In the genomic region with DNA sequence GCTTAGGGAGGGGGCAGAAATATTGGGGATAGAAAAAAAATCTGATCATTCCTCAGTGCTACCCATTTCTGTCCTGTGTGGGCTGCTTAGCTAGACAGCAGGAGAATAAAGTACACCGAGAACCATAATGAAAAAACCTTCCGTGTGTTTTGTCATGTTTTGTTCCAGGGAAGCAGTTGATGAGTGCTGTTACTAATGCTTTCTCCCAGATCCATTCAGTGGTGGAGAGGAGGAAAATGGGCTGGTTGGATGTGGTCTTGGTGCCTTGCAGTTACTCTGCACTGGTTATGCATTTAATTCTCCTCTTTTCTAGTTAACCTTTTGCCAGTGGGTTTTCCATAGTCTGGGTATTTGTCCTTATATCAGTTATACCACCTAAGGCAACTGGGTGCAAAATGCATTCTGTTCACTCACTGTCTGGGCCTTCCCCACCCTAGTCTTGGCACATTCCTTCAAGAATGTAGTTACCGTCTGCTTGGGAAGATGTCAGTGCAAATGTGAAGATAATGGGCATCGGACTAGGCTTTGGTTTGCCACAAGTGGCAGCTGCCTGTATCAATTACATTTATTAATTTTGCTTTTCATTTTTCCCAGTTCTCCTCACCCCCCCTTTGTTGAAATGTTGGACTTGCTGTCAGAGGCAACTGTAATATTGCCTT, we compare ENCODE assay signal across 22 cellular contexts. TPM values are rescaled to one million over a fixed set of nuclear protein-coding genes. Genes with fewer than 3 reads are reported as not detected.
A peak's percentile ranks its signal among the peaks of the same experiment; 100 is the strongest.
DNase-seq lines count a peak whose midpoint lies in the region; FAIRE-seq and TF ChIP-seq lines count a peak whose summit lies in the region.
"Had no signal": no experiment of that assay in that cellular context is flagged by ENCODE, and none has a peak within 500 bp of the region (broad histone marks: within the 10 kb centered on the region; RNA-seq: fewer than 3 reads in every experiment).

No MANE protein-coding gene starts in this region.

- no peaks in the 10 kb centered on the region for H3K79me2 ChIP-seq in smooth muscle cell (ENCODE audit: low read depth)

- H3K9ac ChIP-seq in endodermal cell (ENCODE audit: extremely low read depth, low read length, poor library complexity, severe bottlenecking) (no peak overlapping the region), smooth muscle cell (ENCODE audit: low read depth) (no peak overlapping the region)

- WGBS in endodermal cell (ENCODE audit: insufficient coverage in 1 of 2, insufficient read length in 1 of 2), 2 experiments: 92 to 96% methylated on average over 3 to 4 of the region's 4 CpGs
- 92% methylated on average over 4 of the region's 4 CpGs for WGBS in smooth muscle cell (ENCODE audit: low lambda C conversion rate)
- WGBS in suprapubic skin: 85% methylated on average over 4 of the region's 4 CpGs

- H3K27ac Mint-ChIP-seq in HFFc6: peak overlapping the region; percentile 51
- no peak overlapping the region for H3K27ac Mint-ChIP-seq in endodermal cell

- no peak for TF ChIP-seq POLR2A in suprapubic skin (IDR thresholded peaks at IDR 0.05)

- H3K4me1 ChIP-seq in endodermal cell (ENCODE audit: control insufficient read depth, insufficient read depth, low read length) (no peaks in the 10 kb centered on the region), smooth muscle cell (ENCODE audit: low read depth) (peaks cover 15% of the 10 kb centered on the region), suprapubic skin (peaks cover 3% of the 10 kb centered on the region)

- no peak overlapping the region for H3K4me3 Mint-ChIP-seq in HFFc6
- no peak overlapping the region for H3K4me3 Mint-ChIP-seq in endodermal cell

- H3K36me3 Mint-ChIP-seq in HFFc6 (ENCODE audit: low read depth) (peaks cover 62% of the 10 kb centered on the region), endodermal cell (ENCODE audit: low read depth) (peaks cover 48% of the 10 kb centered on the region)

- FAIRE-seq in D721Med (lab: Jason Lieb, UNC): no peak

- H3K27ac ChIP-seq in endodermal cell (ENCODE audit: low read depth, low read length) (no peak overlapping the region), smooth muscle cell (ENCODE audit: low read depth) (peak overlapping the region; percentile 74), suprapubic skin (no peak overlapping the region)
- H3K27ac ChIP-seq: body of pancreas, esophagus muscularis mucosa, lower lobe of right lung, upper lobe of left lung had no signal

- H4K20me1 ChIP-seq in smooth muscle cell (ENCODE audit: low read depth): peaks cover 56% of the 10 kb centered on the region

- TF ChIP-seq CTCF in HFFc6 (IDR thresholded peaks at IDR 0.05): no peak
- TF ChIP-seq CTCF in endodermal cell (conservative IDR thresholded peaks at IDR 0.05): no peak
- no peak for TF ChIP-seq CTCF in smooth muscle cell (IDR thresholded peaks at IDR 0.05; ENCODE audit: borderline replicate concordance, insufficient read depth, poor library complexity, severe bottlenecking)
- TF ChIP-seq CTCF in D721Med (IDR thresholded peaks at IDR 0.05; ENCODE audit: insufficient read depth, missing control alignments): no peak
- TF ChIP-seq CTCF in suprapubic skin (IDR thresholded peaks at IDR 0.05): no peak

- no peaks in the 10 kb centered on the region for H3K27me3 ChIP-seq in endodermal cell (ENCODE audit: control insufficient read depth, insufficient read depth, low read length, poor library complexity, severe bottlenecking)
- H3K27me3 ChIP-seq in smooth muscle cell (ENCODE audit: low read depth): no peaks in the 10 kb centered on the region
- no peaks in the 10 kb centered on the region for H3K27me3 ChIP-seq in suprapubic skin
- H3K27me3 ChIP-seq: body of pancreas, esophagus muscularis mucosa, upper lobe of left lung had no signal

- no peak overlapping the region for H3K4me3 ChIP-seq in endodermal cell (ENCODE audit: low read length)
- no peak overlapping the region for H3K4me3 ChIP-seq in smooth muscle cell
- H3K4me3 ChIP-seq in suprapubic skin: no peak overlapping the region
- H3K4me3 ChIP-seq: body of pancreas, esophagus muscularis mucosa, lower lobe of right lung, upper lobe of left lung had no signal

- H3K4me2 ChIP-seq in smooth muscle cell: no peak overlapping the region

- no peak overlapping the region for H2AFZ ChIP-seq in smooth muscle cell (ENCODE audit: low read depth)

- H3K9me3 Mint-ChIP-seq in HFFc6: no peaks in the 10 kb centered on the region
- no peaks in the 10 kb centered on the region for H3K9me3 Mint-ChIP-seq in endodermal cell

- peak; percentile 43 for DNase-seq in activated CD8-positive, alpha-beta memory T cell treated with anti-CD3 and anti-CD28 coated beads, Interleukin-2, amount 50 U/mL, for 48 hours
- no peak for DNase-seq in activated CD8-positive, alpha-beta memory T cell treated with anti-CD3 and anti-CD28 coated beads, Interleukin-2, amount 50 U/mL, for 4 hours
- no peak for DNase-seq in HFFc6
- peak; percentile 49 for DNase-seq in endodermal cell
- no peak for DNase-seq in smooth muscle cell (lab: John Stamatoyannopoulos, UW; ENCODE audit: unreplicated experiment)
- no peak for DNase-seq in D721Med (ENCODE audit: insufficient read length, low spot score)
- no peak for DNase-seq in suprapubic skin (ENCODE audit: low spot score in 2 of 2)
- no peak for DNase-seq in SIG-M5 treated with dmso at 0.1 percent for 504 hours (lab: John Stamatoyannopoulos, UW; ENCODE audit: unreplicated experiment)
- DNase-seq: ACHN; activated gamma-delta T cell; body of pancreas; dermis blood vessel endothelial cell; EL; Kasumi-1; lower lobe of right lung; NCI-H1417; NCI-H2171 treated with DMSO at 0.1 percent for 48 hours; NCI-H82; nucleus accumbens; stimulated activated naive CD4-positive, alpha-beta T cell; upper lobe of left lung had no signal

- peaks cover 65% of the 10 kb centered on the region for H3K36me3 ChIP-seq in endodermal cell (ENCODE audit: control insufficient read depth, insufficient read depth, low read length)
- H3K36me3 ChIP-seq in smooth muscle cell (ENCODE audit: low read depth): peaks cover 25% of the 10 kb centered on the region
- H3K36me3 ChIP-seq in suprapubic skin: peaks cover 36% of the 10 kb centered on the region

- H3K9me3 ChIP-seq in endodermal cell (ENCODE audit: control insufficient read depth, low read length): no peaks in the 10 kb centered on the region
- H3K9me3 ChIP-seq in smooth muscle cell (replicated peaks; ENCODE audit: low read depth): no peaks in the 10 kb centered on the region
- no peaks in the 10 kb centered on the region for H3K9me3 ChIP-seq in suprapubic skin
- H3K9me3 ChIP-seq: body of pancreas, esophagus muscularis mucosa, lower lobe of right lung, upper lobe of left lung had no signal

- H3K4me1 Mint-ChIP-seq in HFFc6 (ENCODE audit: low read depth) (peaks cover 69% of the 10 kb centered on the region), endodermal cell (peaks cover 14% of the 10 kb centered on the region)

- TF ChIP-seq EP300 in suprapubic skin (IDR thresholded peaks at IDR 0.05): no peak

- peaks cover 49% of the 10 kb centered on the region for H3F3A ChIP-seq in smooth muscle cell (ENCODE audit: low read depth)

- H3K27me3 Mint-ChIP-seq in HFFc6 (ENCODE audit: insufficient read depth) (peaks cover 9% of the 10 kb centered on the region), endodermal cell (ENCODE audit: insufficient read depth) (no peaks in the 10 kb centered on the region)

RNA-seq across cellular contexts. Expression of a gene that starts 9.3 kb away (rescaled TPM):
- 1 to 10 TPM; 6.6 to 8.3 (median 7.7) TPM for total RNA-seq in HFFc6 (2021; fragmentation: NEBNext Ultra II Directional; extraction: Animal tissue kit (Norgen Biotek cat#: 25700))
- total RNA-seq in endodermal cell (10 to 100 TPM; 14.5 to 22.9 TPM), smooth muscle cell (5.8 and 17.5 TPM in 2 replicates), suprapubic skin (10 to 100 TPM in 1 of 4 donors, 1 to 10 TPM in 3; 4.9 to 10.5 (median 8.4) TPM)
- 17.3 TPM for polyA plus RNA-seq in endodermal cell (2013, experiment 1 of 2)
- polyA plus RNA-seq in endodermal cell (2013, experiment 2 of 2): 16.7 TPM
- 7.7 and 8.3 TPM in 2 replicates for polyA plus RNA-seq in smooth muscle cell

RNA-seq across cellular contexts. Expression of a gene that starts 34.9 kb away (rescaled TPM):
- total RNA-seq in HFFc6 (2021; fragmentation: NEBNext Ultra II Directional; extraction: Animal tissue kit (Norgen Biotek cat#: 25700)): 100 to 1,000 TPM; 439 to 580 (median 549) TPM
- 100 to 1,000 TPM; 452 to 500 TPM for total RNA-seq in endodermal cell
- 347 TPM for polyA plus RNA-seq in endodermal cell (2013, experiment 1 of 2)
- 324 TPM for polyA plus RNA-seq in endodermal cell (2013, experiment 2 of 2)
- 242 and 245 TPM in 2 replicates for total RNA-seq in smooth muscle cell
- polyA plus RNA-seq in smooth muscle cell: 78.8 and 83.0 TPM in 2 replicates
- total RNA-seq in suprapubic skin: 100 to 1,000 TPM; 100 to 162 (median 139) TPM

RNA-seq across cellular contexts. Expression of a gene that starts 48.4 kb away (rescaled TPM):
- total RNA-seq in HFFc6 (2021; fragmentation: NEBNext Ultra II Directional; extraction: Animal tissue kit (Norgen Biotek cat#: 25700)): not detected
- total RNA-seq in endodermal cell (not detected), smooth muscle cell (not detected in 2 replicates), suprapubic skin (under 1 TPM in 1 of 4 donors, not detected in 3; 0.80 TPM)
- not detected for polyA plus RNA-seq in endodermal cell (2013, experiment 1 of 2)
- polyA plus RNA-seq in endodermal cell (2013, experiment 2 of 2): not detected
- not detected in 2 replicates for polyA plus RNA-seq in smooth muscle cell
- total RNA-seq: dermis blood vessel endothelial cell had no signal

Comparison
In these comparisons a context has a peak if more than half of its experiments do, and no peak if none do; other contexts are left out.
1. DNase-seq: peak in activated CD8-positive, alpha-beta memory T cell treated with anti-CD3 and anti-CD28 coated beads, Interleukin-2, amount 50 U/mL, for 48 hours (single experiment) and endodermal cell (single experiment); none in activated CD8-positive, alpha-beta memory T cell treated with anti-CD3 and anti-CD28 coated beads, Interleukin-2, amount 50 U/mL, for 4 hours (single experiment), HFFc6 (single experiment), smooth muscle cell (single experiment), D721Med (single experiment), suprapubic skin (0 of 2) and SIG-M5 treated with dmso at 0.1 percent for 504 hours (single experiment).